In genomic region chr10:5092375-5092774, GRCh38 we compare ENCODE assay signal across 40 cellular contexts.
"Had no signal": no experiment of that assay in that cellular context is flagged by ENCODE, and none has a peak within 500 bp of the region (broad histone marks: within the 10 kb centered on the region; RNA-seq: fewer than 3 reads in every experiment).

No MANE protein-coding gene starts in this region.

- FAIRE-seq: bronchial epithelial cell, TTC549 had no signal

- H3K4me1 Mint-ChIP-seq: activated CD8-positive, alpha-beta memory T cell treated with anti-CD3 and anti-CD28 coated beads, Interleukin-2, amount 10 ng/mL, durations not matched to agents 7 days and 5 days; activated naive CD4-positive, alpha-beta T cell treated with anti-CD3 and anti-CD28 coated beads, Interleukin-2, amount 50 U/mL, for 24 hours; activated naive CD8-positive, alpha-beta T cell treated with anti-CD3 and anti-CD28 coated beads, Interleukin-2, amount 50 U/mL, for 24 hours; brain; central memory CD8-positive, alpha-beta T cell had no signal

- H3K36me3 Mint-ChIP-seq: activated CD8-positive, alpha-beta memory T cell treated with anti-CD3 and anti-CD28 coated beads, Interleukin-2, amount 10 ng/mL, durations not matched to agents 7 days and 5 days; activated naive CD4-positive, alpha-beta T cell treated with anti-CD3 and anti-CD28 coated beads, Interleukin-2, amount 10 ng/mL, durations not matched to agents 7 days and 5 days; activated naive CD8-positive, alpha-beta T cell treated with anti-CD3 and anti-CD28 coated beads, Interleukin-2, amount 10 ng/mL, durations not matched to agents 7 days and 5 days; brain; WTC11 had no signal

- H3K4me3 Mint-ChIP-seq: activated CD4-positive, alpha-beta memory T cell treated with anti-CD3 and anti-CD28 coated beads, Interleukin-2, amount 10 ng/mL, durations not matched to agents 7 days and 5 days; activated CD4-positive, alpha-beta T cell treated with anti-CD3 and anti-CD28 coated beads for 36 hours; activated CD4-positive, alpha-beta T cell treated with anti-CD3 and anti-CD28 coated beads, Interleukin-2, amount 10 ng/mL, durations not matched to agents 7 days and 5 days; activated CD8-positive, alpha-beta memory T cell treated with anti-CD3 and anti-CD28 coated beads, Interleukin-2, amount 10 ng/mL, durations not matched to agents 7 days and 5 days; activated CD8-positive, alpha-beta T cell treated with anti-CD3 and anti-CD28 coated beads, Interleukin-2, amount 10 ng/mL, durations not matched to agents 7 days and 5 days; activated naive CD4-positive, alpha-beta T cell treated with anti-CD3 and anti-CD28 coated beads, Interleukin-2, amount 10 ng/mL, durations not matched to agents 7 days and 5 days; activated naive CD4-positive, alpha-beta T cell treated with anti-CD3 and anti-CD28 coated beads, Interleukin-2, amount 50 U/mL, for 24 hours; activated naive CD8-positive, alpha-beta T cell; activated naive CD8-positive, alpha-beta T cell treated with anti-CD3 and anti-CD28 coated beads, Interleukin-2, amount 10 ng/mL, durations not matched to agents 7 days and 5 days; activated naive CD8-positive, alpha-beta T cell treated with anti-CD3 and anti-CD28 coated beads, Interleukin-2, amount 50 U/mL, for 24 hours; activated T-cell treated with anti-CD3 and anti-CD28 coated beads, Interleukin-2, amount 50 U/mL, for 24 hours; brain; central memory CD8-positive, alpha-beta T cell; T-helper 1 cell treated with Interleukin-12 subunit alpha and Interleukin-12 subunit beta and Interleukin-4 antibody, amounts not matched to agents 30 μg/mL and 1 μg/mL, for 36 hours; T-helper 2 cell treated with Interferon-gamma antibody and Interleukin-4, amounts not matched to agents 5 μg/mL and 100 μg/mL, for 36 hours; WTC11 had no signal

- H3K9me3 Mint-ChIP-seq: activated CD4-positive, alpha-beta memory T cell treated with anti-CD3 and anti-CD28 coated beads, Interleukin-2, amount 10 ng/mL, durations not matched to agents 7 days and 5 days; activated naive CD4-positive, alpha-beta T cell treated with anti-CD3 and anti-CD28 coated beads, Interleukin-2, amount 10 ng/mL, durations not matched to agents 7 days and 5 days; activated naive CD8-positive, alpha-beta T cell treated with anti-CD3 and anti-CD28 coated beads, Interleukin-2, amount 10 ng/mL, durations not matched to agents 7 days and 5 days; T-helper 2 cell treated with Interferon-gamma antibody and Interleukin-4, amounts not matched to agents 5 μg/mL and 100 μg/mL, for 36 hours had no signal

- DNase-seq: activated CD4-positive, alpha-beta memory T cell treated with anti-CD3 and anti-CD28 coated beads, Interleukin-2, amount 10 ng/mL, durations not matched to agents 7 days and 5 days; activated CD4-positive, alpha-beta T cell treated with anti-CD3 and anti-CD28 coated beads for 1 hour; activated CD4-positive, alpha-beta T cell treated with anti-CD3 and anti-CD28 coated beads for 36 hours; activated CD4-positive, alpha-beta T cell treated with anti-CD3 and anti-CD28 coated beads for 48 hours; activated CD4-positive, alpha-beta T cell treated with anti-CD3 and anti-CD28 coated beads, Interleukin-2, amount 10 ng/mL, durations not matched to agents 7 days and 5 days; activated CD4-positive, alpha-beta T cell treated with anti-CD3 and anti-CD28 coated beads, Interleukin-2, amount 50 U/mL, for 48 hours; activated CD4-positive, CD25-positive, alpha-beta regulatory T cell; activated CD8-positive, alpha-beta memory T cell treated with anti-CD3 and anti-CD28 coated beads for 24 hours; activated CD8-positive, alpha-beta memory T cell treated with anti-CD3 and anti-CD28 coated beads, Interleukin-2, amount 10 ng/mL, durations not matched to agents 7 days and 5 days; activated CD8-positive, alpha-beta memory T cell treated with anti-CD3 and anti-CD28 coated beads, Interleukin-2, amount 50 U/mL, for 48 hours; activated CD8-positive, alpha-beta T cell treated with anti-CD3 and anti-CD28 coated beads, Interleukin-2, amount 10 ng/mL, durations not matched to agents 7 days and 5 days; activated effector memory CD4-positive, alpha-beta T cell treated with Interleukin-2 at 50 U/mL for 16 hours; activated gamma-delta T cell; activated naive CD4-positive, alpha-beta T cell treated with anti-CD3 and anti-CD28 coated beads, Interleukin-2, amount 10 ng/mL, durations not matched to agents 7 days and 5 days; activated naive CD4-positive, alpha-beta T cell treated with Interleukin-2 at 50 U/mL for 16 hours; activated naive CD8-positive, alpha-beta T cell treated with anti-CD3 and anti-CD28 coated beads, Interleukin-2, amount 10 ng/mL, durations not matched to agents 7 days and 5 days; activated naive CD8-positive, alpha-beta T cell treated with anti-CD3 and anti-CD28 coated beads, Interleukin-2, amount 50 U/mL, for 24 hours; activated T-cell treated with anti-CD3 and anti-CD28 coated beads, Interleukin-2, amount 50 U/mL, for 24 hours; activated T-cell treated with anti-CD3 and anti-CD28 coated beads, Interleukin-2, amount 50 U/mL, for 48 hours; amygdala; anterior cingulate cortex; caudate nucleus; cerebellar nuclear complex; T-helper 1 cell; T-helper 2 cell; T-helper 9 cell; WERI-Rb-1 had no signal

- H3K36me3 ChIP-seq: ascending aorta, cardiac muscle cell, WERI-Rb-1 had no signal

- H3K27me3 ChIP-seq: ascending aorta, cardiac muscle cell had no signal

- H3K27ac Mint-ChIP-seq: activated CD4-positive, alpha-beta memory T cell treated with anti-CD3 and anti-CD28 coated beads, Interleukin-2, amount 10 ng/mL, durations not matched to agents 7 days and 5 days; activated CD4-positive, alpha-beta T cell treated with anti-CD3 and anti-CD28 coated beads for 36 hours; activated CD4-positive, alpha-beta T cell treated with anti-CD3 and anti-CD28 coated beads, Interleukin-2, amount 10 ng/mL, durations not matched to agents 7 days and 5 days; activated CD8-positive, alpha-beta memory T cell treated with anti-CD3 and anti-CD28 coated beads, Interleukin-2, amount 10 ng/mL, durations not matched to agents 7 days and 5 days; activated CD8-positive, alpha-beta T cell treated with anti-CD3 and anti-CD28 coated beads, Interleukin-2, amount 10 ng/mL, durations not matched to agents 7 days and 5 days; activated naive CD4-positive, alpha-beta T cell treated with anti-CD3 and anti-CD28 coated beads, Interleukin-2, amount 10 ng/mL, durations not matched to agents 7 days and 5 days; activated naive CD4-positive, alpha-beta T cell treated with anti-CD3 and anti-CD28 coated beads, Interleukin-2, amount 50 U/mL, for 24 hours; activated naive CD8-positive, alpha-beta T cell; activated naive CD8-positive, alpha-beta T cell treated with anti-CD3 and anti-CD28 coated beads, Interleukin-2, amount 10 ng/mL, durations not matched to agents 7 days and 5 days; activated naive CD8-positive, alpha-beta T cell treated with anti-CD3 and anti-CD28 coated beads, Interleukin-2, amount 50 U/mL, for 24 hours; activated T-cell treated with anti-CD3 and anti-CD28 coated beads, Interleukin-2, amount 50 U/mL, for 24 hours; activated T-helper 2 cell treated with anti-CD3 and anti-CD28 coated beads, Interferon-gamma antibody, Interleukin-2, Interleukin-4, amounts not matched to agents 10 μg/mL and 5 μg/mL and 100 μg/mL, durations not matched to agents 14 hours and 24 hours and 36 hours; brain; T-helper 1 cell treated with Interleukin-12 subunit alpha and Interleukin-12 subunit beta and Interleukin-4 antibody, amounts not matched to agents 30 μg/mL and 1 μg/mL, for 36 hours; T-helper 2 cell treated with Interferon-gamma antibody and Interleukin-4, amounts not matched to agents 5 μg/mL and 100 μg/mL, for 36 hours; WTC11 had no signal

- ATAC-seq: activated CD4-positive, alpha-beta T cell treated with anti-CD3 and anti-CD28 coated beads for 36 hours; activated CD4-positive, CD25-positive, alpha-beta regulatory T cell treated with anti-CD3 and anti-CD28 coated beads, Interleukin-2, amount 50 U/mL, for 24 hours; activated CD8-positive, alpha-beta memory T cell treated with anti-CD3 and anti-CD28 coated beads, Interleukin-2, amount 10 ng/mL, durations not matched to agents 7 days and 5 days; activated CD8-positive, alpha-beta T cell treated with anti-CD3 and anti-CD28 coated beads, Interleukin-2, amount 10 ng/mL, durations not matched to agents 7 days and 5 days; activated naive CD8-positive, alpha-beta T cell treated with anti-CD3 and anti-CD28 coated beads, Interleukin-2, amount 50 U/mL, for 24 hours; WTC11 had no signal

- H3K4me3 ChIP-seq: ascending aorta, cardiac muscle cell had no signal

- H3K27ac ChIP-seq: ascending aorta, cardiac muscle cell, WERI-Rb-1 had no signal
